In the genomic region with DNA sequence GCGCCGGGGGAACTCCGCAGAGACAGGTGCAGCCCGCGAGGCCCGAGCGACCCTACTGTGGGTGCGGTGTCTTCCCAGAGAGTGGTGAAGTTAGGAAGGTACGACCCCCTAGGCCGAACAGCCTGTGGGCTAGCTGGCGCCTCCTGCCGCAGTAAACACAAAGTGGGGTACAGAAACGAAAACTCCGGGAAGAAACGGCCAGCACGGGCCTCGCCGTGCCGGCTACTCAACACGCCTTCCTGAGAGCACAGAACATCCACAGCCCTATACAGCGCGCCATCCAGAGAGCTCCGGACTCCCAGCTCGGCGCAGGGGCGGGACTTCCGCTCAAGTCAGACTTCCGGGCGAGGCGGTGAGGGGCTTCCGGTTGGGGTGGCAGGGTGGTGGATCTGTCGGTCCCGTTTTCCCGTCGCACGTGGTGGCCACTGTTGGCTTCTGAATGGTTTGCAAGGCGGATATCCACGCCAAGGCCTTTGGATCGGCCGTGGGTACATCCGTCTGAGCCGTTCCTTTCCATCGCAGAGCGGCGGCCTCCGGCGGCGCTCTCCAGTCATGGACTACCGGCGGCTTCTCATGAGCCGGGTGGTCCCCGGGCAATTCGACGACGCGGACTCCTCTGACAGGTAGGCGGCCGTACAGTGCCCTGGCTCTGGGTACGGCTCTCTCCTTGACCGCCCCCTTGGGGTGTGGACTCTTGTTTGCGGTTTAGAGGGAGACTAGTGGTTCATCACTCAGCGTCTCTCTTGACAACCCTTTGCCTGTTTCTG, we compare ENCODE assay signal across 8 cellular contexts. TPM values are rescaled to one million over a fixed set of nuclear protein-coding genes. Genes with fewer than 3 reads are reported as not detected.
DNase-seq lines count a peak whose midpoint lies in the region; ATAC-seq and TF ChIP-seq lines count a peak whose summit lies in the region.

A gene (minus strand): TSS at position 292 of the 767 bp plus-strand sequence. CDS start 2,569 bp downstream, outside the sequence.
A gene (plus strand): TSS at position 358 of the 767 bp plus-strand sequence. CDS start 195 bp downstream, at position 553.

- TF ChIP-seq RAD21 in Ishikawa (IDR thresholded peaks at IDR 0.05; ENCODE audit: low read depth): no peak

- H3K27me3 ChIP-seq in muscle layer of colon (ENCODE audit: control insufficient read depth in 1 of 2, insufficient read depth in 2 of 2, low read length in 2 of 2): no peaks in the 10 kb centered on the region

- peaks cover 55% of the 10 kb centered on the region for H3K36me3 Mint-ChIP-seq in activated T-cell treated with anti-CD3 and anti-CD28 coated beads, Interleukin-2, amount 50 U/mL, for 24 hours (ENCODE audit: low read depth)

- TF ChIP-seq EP300 in Ishikawa (IDR thresholded peaks at IDR 0.05; ENCODE audit: borderline replicate concordance): no peak

- H3K27ac ChIP-seq in muscle layer of colon (ENCODE audit: low read depth, low read length): peak within 1 kb of the TSS; percentile 91

- H3K27ac Mint-ChIP-seq in activated T-cell treated with anti-CD3 and anti-CD28 coated beads, Interleukin-2, amount 50 U/mL, for 24 hours: peak within 1 kb of the TSS; percentile 98

- DNase-seq in DMS53 (lab: John Stamatoyannopoulos, UW) (peak; percentile 98), OCI-M2 (lab: John Stamatoyannopoulos, UW; ENCODE audit: unreplicated experiment) (peak; percentile 76)
- DNase-seq in activated T-cell treated with anti-CD3 and anti-CD28 coated beads, Interleukin-2, amount 50 U/mL, for 24 hours: peak; percentile 97
- DNase-seq in stimulated activated CD8-positive, alpha-beta memory T cell treated with anti-CD3 and anti-CD28 coated beads, Interleukin-7, amount 100 ng/mL, for 1 hour (ENCODE audit: low read depth in 2 of 2): peak; percentile 87 to 88

- H3K9me3 ChIP-seq in muscle layer of colon (ENCODE audit: low read length): no peaks in the 10 kb centered on the region

- peak within 1 kb of the TSS; percentile 76 to 96 for H3K4me3 ChIP-seq in muscle layer of colon (ENCODE audit: low read depth in 1 of 2, low read length in 2 of 2)

- no peaks in the 10 kb centered on the region for H3K27me3 Mint-ChIP-seq in activated T-cell treated with anti-CD3 and anti-CD28 coated beads, Interleukin-2, amount 50 U/mL, for 24 hours

- no peaks in the 10 kb centered on the region for H3K36me3 ChIP-seq in muscle layer of colon (ENCODE audit: insufficient read depth, low read length)

- H3K4me1 ChIP-seq in muscle layer of colon (ENCODE audit: insufficient read depth, low read length): peaks cover 25% of the 10 kb centered on the region

- peaks cover 43% of the 10 kb centered on the region for H3K4me1 Mint-ChIP-seq in activated T-cell treated with anti-CD3 and anti-CD28 coated beads, Interleukin-2, amount 50 U/mL, for 24 hours (ENCODE audit: low read depth)

- H3K9me3 Mint-ChIP-seq in activated T-cell treated with anti-CD3 and anti-CD28 coated beads, Interleukin-2, amount 50 U/mL, for 24 hours: no peaks in the 10 kb centered on the region

- peak within 1 kb of the TSS; percentile 93 for H3K4me3 Mint-ChIP-seq in activated T-cell treated with anti-CD3 and anti-CD28 coated beads, Interleukin-2, amount 50 U/mL, for 24 hours

- H3K9ac ChIP-seq in muscle layer of colon (ENCODE audit: low read length): peak within 1 kb of the TSS; percentile 41

- ATAC-seq in GM21619 (IDR thresholded peaks at IDR 0.05; ENCODE audit: unreplicated experiment) (peak; percentile 96), esophagus mucosa (peak; percentile 99)

TF ChIP-seq in Ishikawa, 13 proteins besides CTCF, POLR2A, EP300 and RAD21:
- TF ChIP-seq, protein P1, sequence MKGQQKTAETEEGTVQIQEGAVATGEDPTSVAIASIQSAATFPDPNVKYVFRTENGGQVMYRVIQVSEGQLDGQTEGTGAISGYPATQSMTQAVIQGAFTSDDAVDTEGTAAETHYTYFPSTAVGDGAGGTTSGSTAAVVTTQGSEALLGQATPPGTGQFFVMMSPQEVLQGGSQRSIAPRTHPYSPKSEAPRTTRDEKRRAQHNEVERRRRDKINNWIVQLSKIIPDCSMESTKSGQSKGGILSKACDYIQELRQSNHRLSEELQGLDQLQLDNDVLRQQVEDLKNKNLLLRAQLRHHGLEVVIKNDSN (IDR thresholded peaks at IDR 0.05): peak; percentile 63
- peak; percentile 46; the same call in 1 of the 2 replicates for TF ChIP-seq NFIC (IDR thresholded peaks at IDR 0.05)
- TF ChIP-seq TCF12 (IDR thresholded peaks at IDR 0.05; ENCODE audit: low read depth): peak; percentile 55; the same call in 1 of the 2 replicates
- TF ChIP-seq, protein P2, sequence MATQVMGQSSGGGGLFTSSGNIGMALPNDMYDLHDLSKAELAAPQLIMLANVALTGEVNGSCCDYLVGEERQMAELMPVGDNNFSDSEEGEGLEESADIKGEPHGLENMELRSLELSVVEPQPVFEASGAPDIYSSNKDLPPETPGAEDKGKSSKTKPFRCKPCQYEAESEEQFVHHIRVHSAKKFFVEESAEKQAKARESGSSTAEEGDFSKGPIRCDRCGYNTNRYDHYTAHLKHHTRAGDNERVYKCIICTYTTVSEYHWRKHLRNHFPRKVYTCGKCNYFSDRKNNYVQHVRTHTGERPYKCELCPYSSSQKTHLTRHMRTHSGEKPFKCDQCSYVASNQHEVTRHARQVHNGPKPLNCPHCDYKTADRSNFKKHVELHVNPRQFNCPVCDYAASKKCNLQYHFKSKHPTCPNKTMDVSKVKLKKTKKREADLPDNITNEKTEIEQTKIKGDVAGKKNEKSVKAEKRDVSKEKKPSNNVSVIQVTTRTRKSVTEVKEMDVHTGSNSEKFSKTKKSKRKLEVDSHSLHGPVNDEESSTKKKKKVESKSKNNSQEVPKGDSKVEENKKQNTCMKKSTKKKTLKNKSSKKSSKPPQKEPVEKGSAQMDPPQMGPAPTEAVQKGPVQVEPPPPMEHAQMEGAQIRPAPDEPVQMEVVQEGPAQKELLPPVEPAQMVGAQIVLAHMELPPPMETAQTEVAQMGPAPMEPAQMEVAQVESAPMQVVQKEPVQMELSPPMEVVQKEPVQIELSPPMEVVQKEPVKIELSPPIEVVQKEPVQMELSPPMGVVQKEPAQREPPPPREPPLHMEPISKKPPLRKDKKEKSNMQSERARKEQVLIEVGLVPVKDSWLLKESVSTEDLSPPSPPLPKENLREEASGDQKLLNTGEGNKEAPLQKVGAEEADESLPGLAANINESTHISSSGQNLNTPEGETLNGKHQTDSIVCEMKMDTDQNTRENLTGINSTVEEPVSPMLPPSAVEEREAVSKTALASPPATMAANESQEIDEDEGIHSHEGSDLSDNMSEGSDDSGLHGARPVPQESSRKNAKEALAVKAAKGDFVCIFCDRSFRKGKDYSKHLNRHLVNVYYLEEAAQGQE (IDR thresholded peaks at IDR 0.05; ENCODE audit: low read depth): no peak
- TF ChIP-seq YY1 (IDR thresholded peaks at IDR 0.05; ENCODE audit: low read depth): peak; percentile 80
- no peak for TF ChIP-seq FOXM1 (IDR thresholded peaks at IDR 0.05; ENCODE audit: borderline replicate concordance, low read depth)
- no peak for TF ChIP-seq TEAD4 (IDR thresholded peaks at IDR 0.05)
- TF ChIP-seq, protein P3, sequence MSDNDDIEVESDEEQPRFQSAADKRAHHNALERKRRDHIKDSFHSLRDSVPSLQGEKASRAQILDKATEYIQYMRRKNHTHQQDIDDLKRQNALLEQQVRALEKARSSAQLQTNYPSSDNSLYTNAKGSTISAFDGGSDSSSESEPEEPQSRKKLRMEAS (IDR thresholded peaks at IDR 0.05): peak; percentile 99
- TF ChIP-seq ZBTB7A (IDR thresholded peaks at IDR 0.05; ENCODE audit: low read depth): peak; percentile 63; the same call in 1 of the 2 replicates
- no peak for TF ChIP-seq CREB1 (IDR thresholded peaks at IDR 0.05; ENCODE audit: low read depth)
- peak; percentile 95 for TF ChIP-seq TAF1 (IDR thresholded peaks at IDR 0.05; ENCODE audit: low read depth)

RNA-seq across cellular contexts. Expression of the first gene that starts in this region (rescaled TPM):
- total RNA-seq in esophagus mucosa: 0.28 TPM

RNA-seq across cellular contexts. Expression of the second gene that starts in this region (rescaled TPM):
- 21.5 TPM for total RNA-seq in esophagus mucosa

Comparison
In these comparisons a context has a peak if more than half of its experiments do, and no peak if none do; other contexts are left out.
1. Peak in every context shown above with its lines: DNase-seq, ATAC-seq, H3K4me3 ChIP-seq and H3K27ac ChIP-seq.